Comparison of ENCODE assay signal across 1 cellular context in the genomic region with DNA sequence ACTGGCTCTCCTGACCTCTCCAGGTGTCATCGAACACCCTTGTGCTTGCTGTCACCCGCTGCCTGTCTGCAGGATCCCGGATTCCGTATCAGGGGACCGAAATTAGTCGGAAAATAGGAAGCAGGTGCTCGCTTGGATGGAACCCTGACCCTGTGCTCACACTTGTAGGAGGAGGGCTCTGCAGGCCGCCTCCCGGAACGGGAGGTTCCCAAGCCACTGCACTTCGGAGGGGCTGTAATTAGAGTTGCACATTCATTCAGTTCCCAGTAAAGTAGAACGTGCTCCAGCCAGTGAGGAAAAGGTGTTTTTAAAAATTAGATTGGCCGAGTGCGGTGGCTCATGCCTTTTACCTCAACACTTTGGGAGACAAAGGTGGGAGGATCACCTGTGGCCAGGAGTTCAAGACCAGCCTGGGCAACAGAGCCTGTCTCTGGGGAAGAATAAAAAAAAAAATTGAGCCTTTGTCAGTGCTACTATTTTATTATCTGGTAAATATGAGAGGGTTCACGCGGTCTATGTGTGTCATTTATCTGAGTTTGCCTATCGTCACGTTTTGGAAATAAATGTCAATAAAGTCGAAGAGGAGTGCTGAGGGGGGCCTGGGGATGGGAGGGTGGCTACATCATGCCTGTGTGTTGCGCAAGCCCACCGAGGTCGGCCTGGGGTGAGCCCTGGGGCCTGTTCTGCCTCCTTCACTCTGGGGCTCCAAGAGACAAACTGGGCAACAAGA.
A peak's percentile ranks its signal among the peaks of the same experiment; 100 is the strongest.
TF ChIP-seq lines count a peak whose summit lies in the region.

No MANE protein-coding gene starts in this region.

TF ChIP-seq in K562, 482 proteins besides CTCF, POLR2A, EP300 and RAD21 (continued from another document):
- TF ChIP-seq, protein P1, sequence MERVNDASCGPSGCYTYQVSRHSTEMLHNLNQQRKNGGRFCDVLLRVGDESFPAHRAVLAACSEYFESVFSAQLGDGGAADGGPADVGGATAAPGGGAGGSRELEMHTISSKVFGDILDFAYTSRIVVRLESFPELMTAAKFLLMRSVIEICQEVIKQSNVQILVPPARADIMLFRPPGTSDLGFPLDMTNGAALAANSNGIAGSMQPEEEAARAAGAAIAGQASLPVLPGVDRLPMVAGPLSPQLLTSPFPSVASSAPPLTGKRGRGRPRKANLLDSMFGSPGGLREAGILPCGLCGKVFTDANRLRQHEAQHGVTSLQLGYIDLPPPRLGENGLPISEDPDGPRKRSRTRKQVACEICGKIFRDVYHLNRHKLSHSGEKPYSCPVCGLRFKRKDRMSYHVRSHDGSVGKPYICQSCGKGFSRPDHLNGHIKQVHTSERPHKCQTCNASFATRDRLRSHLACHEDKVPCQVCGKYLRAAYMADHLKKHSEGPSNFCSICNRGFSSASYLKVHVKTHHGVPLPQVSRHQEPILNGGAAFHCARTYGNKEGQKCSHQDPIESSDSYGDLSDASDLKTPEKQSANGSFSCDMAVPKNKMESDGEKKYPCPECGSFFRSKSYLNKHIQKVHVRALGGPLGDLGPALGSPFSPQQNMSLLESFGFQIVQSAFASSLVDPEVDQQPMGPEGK (CRISPR knock-in tag; IDR thresholded peaks at IDR 0.05; ENCODE audit: borderline replicate concordance), result no peak
- TF ChIP-seq DDX20 (tag; IDR thresholded peaks at IDR 0.05; ENCODE audit: low read depth) (no peak), ZNF507 (tag; conservative IDR thresholded peaks at IDR 0.05) (no peak), ZNF75A (CRISPR knock-in tag; IDR thresholded peaks at IDR 0.05) (no peak), SNIP1 (IDR thresholded peaks at IDR 0.05; ENCODE audit: low read depth) (no peak; the same call in 1 of the 2 replicates), RUNX1 (IDR thresholded peaks at IDR 0.05; ENCODE audit: low read depth) (no peak), HDAC1 (IDR thresholded peaks at IDR 0.05) (peak; percentile 67 to 87; a peak in 3 of 4 replicates), RHOXF2B (CRISPR knock-in tag; conservative IDR thresholded peaks at IDR 0.05) (no peak), TAF1 (IDR thresholded peaks at IDR 0.05; ENCODE audit: control insufficient read depth, extremely low read depth, insufficient read depth, low read length, severe bottlenecking) (peak; percentile 97), RBM15 (IDR thresholded peaks at IDR 0.05; ENCODE audit: insufficient read depth, low read length) (no peak), BCOR (IDR thresholded peaks at IDR 0.05) (no peak), THRAP3 (IDR thresholded peaks at IDR 0.05; ENCODE audit: borderline replicate concordance) (peak; percentile 23; the same call in 1 of the 2 replicates), BACH1 (tag; IDR thresholded peaks at IDR 0.05) (no peak), PURB (CRISPR knock-in tag; IDR thresholded peaks at IDR 0.05; ENCODE audit: low read depth) (no peak), RBM22 (IDR thresholded peaks at IDR 0.05; ENCODE audit: low read depth, low read length, poor library complexity, severe bottlenecking) (no peak), L3MBTL2 (IDR thresholded peaks at IDR 0.05) (peak; percentile 92), CHCHD3 (CRISPR knock-in tag; IDR thresholded peaks at IDR 0.05) (no peak; the same call in 1 of the 2 replicates), KDM5B (IDR thresholded peaks at IDR 0.05; ENCODE audit: insufficient replicate concordance, low read depth, low read length) (peak; percentile 79)
- TF ChIP-seq, protein P2, sequence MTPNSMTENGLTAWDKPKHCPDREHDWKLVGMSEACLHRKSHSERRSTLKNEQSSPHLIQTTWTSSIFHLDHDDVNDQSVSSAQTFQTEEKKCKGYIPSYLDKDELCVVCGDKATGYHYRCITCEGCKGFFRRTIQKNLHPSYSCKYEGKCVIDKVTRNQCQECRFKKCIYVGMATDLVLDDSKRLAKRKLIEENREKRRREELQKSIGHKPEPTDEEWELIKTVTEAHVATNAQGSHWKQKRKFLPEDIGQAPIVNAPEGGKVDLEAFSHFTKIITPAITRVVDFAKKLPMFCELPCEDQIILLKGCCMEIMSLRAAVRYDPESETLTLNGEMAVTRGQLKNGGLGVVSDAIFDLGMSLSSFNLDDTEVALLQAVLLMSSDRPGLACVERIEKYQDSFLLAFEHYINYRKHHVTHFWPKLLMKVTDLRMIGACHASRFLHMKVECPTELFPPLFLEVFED (CRISPR knock-in tag; conservative IDR thresholded peaks at IDR 0.05), result no peak
- TF ChIP-seq, protein P3, sequence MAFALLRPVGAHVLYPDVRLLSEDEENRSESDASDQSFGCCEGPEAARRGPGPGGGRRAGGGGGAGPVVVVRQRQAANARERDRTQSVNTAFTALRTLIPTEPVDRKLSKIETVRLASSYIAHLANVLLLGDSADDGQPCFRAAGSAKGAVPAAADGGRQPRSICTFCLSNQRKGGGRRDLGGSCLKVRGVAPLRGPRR (CRISPR knock-in tag; IDR thresholded peaks at IDR 0.05), result no peak
